In genomic region chr2:156944871-156945270, GRCh38 we compare ENCODE assay signal across 15 cellular contexts.
A peak's percentile ranks its signal among the peaks of the same experiment; 100 is the strongest.
DNase-seq lines count a peak whose midpoint lies in the region; ATAC-seq and TF ChIP-seq lines count a peak whose summit lies in the region.
"Had no signal": no experiment of that assay in that cellular context is flagged by ENCODE, and none has a peak within 500 bp of the region (broad histone marks: within the 10 kb centered on the region; RNA-seq: fewer than 3 reads in every experiment).

No MANE protein-coding gene starts in this region.

- H3K4me3 Mint-ChIP-seq in neural progenitor cell, result no peak overlapping the region
- H3K4me3 Mint-ChIP-seq: CD4-positive, alpha-beta memory T cell; IgD-negative memory B cell had no signal

- H3K27ac Mint-ChIP-seq in neural progenitor cell, result no peak overlapping the region
- H3K27ac Mint-ChIP-seq: CD4-positive, alpha-beta memory T cell; IgD-negative memory B cell had no signal

- no peak overlapping the region for H3K4me3 ChIP-seq in neural progenitor cell
- no peak overlapping the region for H3K4me3 ChIP-seq in left ventricle myocardium inferior

- H3K36me3 ChIP-seq in neural progenitor cell, result no peaks in the 10 kb centered on the region
- H3K36me3 ChIP-seq in left ventricle myocardium inferior, result no peaks in the 10 kb centered on the region
- H3K36me3 ChIP-seq: BE2C had no signal

- no peaks in the 10 kb centered on the region for H3K79me2 ChIP-seq in neural progenitor cell (ENCODE audit: low read depth)

- peak; percentile 7 for DNase-seq in GM03348 (ENCODE audit: low spot score)
- peak; percentile 20 for DNase-seq in LHCN-M2 (ENCODE audit: low read depth)
- peak; percentile 16 for DNase-seq in astrocyte of the hippocampus (ENCODE audit: low read depth, low spot score)
- no peak for DNase-seq in neural progenitor cell (ENCODE audit: low spot score)
- no peak for DNase-seq in NCI-H1092 (lab: John Stamatoyannopoulos, UW)
- DNase-seq in Right ventricle myocardium superior, result no peak
- DNase-seq in NCI-H748 (lab: John Stamatoyannopoulos, UW; ENCODE audit: unreplicated experiment), result no peak
- DNase-seq in left ventricle myocardium inferior, result no peak
- DNase-seq: BE2C; CD4-positive, alpha-beta memory T cell; DMS79; EL had no signal

- H3K9ac ChIP-seq in neural progenitor cell, result no peak overlapping the region

- H3K36me3 Mint-ChIP-seq in neural progenitor cell, result no peaks in the 10 kb centered on the region
- H3K36me3 Mint-ChIP-seq: CD4-positive, alpha-beta memory T cell; IgD-negative memory B cell had no signal

- H3K4me2 ChIP-seq in neural progenitor cell, result no peak overlapping the region

- H3K27me3 Mint-ChIP-seq in neural progenitor cell (ENCODE audit: insufficient read depth, low read depth), result no peaks in the 10 kb centered on the region
- H3K27me3 Mint-ChIP-seq: CD4-positive, alpha-beta memory T cell; IgD-negative memory B cell had no signal

- no peaks in the 10 kb centered on the region for H4K20me1 ChIP-seq in neural progenitor cell (ENCODE audit: low read depth)

- intact Hi-C loops in Right ventricle myocardium superior (cut with DNase I) (no loop called here), left ventricle myocardium inferior (cut with micrococcal nuclease) (no loop called here)

- no peaks in the 10 kb centered on the region for H3K4me1 Mint-ChIP-seq in neural progenitor cell
- H3K4me1 Mint-ChIP-seq: CD4-positive, alpha-beta memory T cell; IgD-negative memory B cell had no signal

- TF ChIP-seq CTCF in neural progenitor cell (IDR thresholded peaks at IDR 0.05) (no peak), left ventricle myocardium inferior (IDR thresholded peaks at IDR 0.05; ENCODE audit: borderline replicate concordance) (no peak)

- H3K27me3 ChIP-seq in neural progenitor cell (no peaks in the 10 kb centered on the region), left ventricle myocardium inferior (ENCODE audit: low read depth) (no peaks in the 10 kb centered on the region)
- H3K27me3 ChIP-seq: BE2C had no signal

- H2AFZ ChIP-seq in neural progenitor cell (replicated peaks), result peak overlapping the region; percentile 18

- no peaks in the 10 kb centered on the region for H3K9me3 Mint-ChIP-seq in neural progenitor cell
- H3K9me3 Mint-ChIP-seq: CD4-positive, alpha-beta memory T cell had no signal

- H3K27ac ChIP-seq in neural progenitor cell (no peak overlapping the region), left ventricle myocardium inferior (replicated peaks) (no peak overlapping the region)
- H3K27ac ChIP-seq: C4-2B had no signal

- no peaks in the 10 kb centered on the region for H3F3A ChIP-seq in neural progenitor cell (ENCODE audit: low read depth)

- ATAC-seq in Right ventricle myocardium superior (ENCODE audit: poor library complexity), result no peak
- ATAC-seq: HCT116 had no signal

- H3K4me1 ChIP-seq in neural progenitor cell (no peaks in the 10 kb centered on the region), left ventricle myocardium inferior (no peaks in the 10 kb centered on the region)
- H3K4me1 ChIP-seq: BE2C had no signal

- H3K9me3 ChIP-seq in neural progenitor cell (ENCODE audit: low read depth) (no peaks in the 10 kb centered on the region), left ventricle myocardium inferior (replicated peaks) (no peaks in the 10 kb centered on the region)
- H3K9me3 ChIP-seq: BE2C had no signal

Comparison
In these comparisons a context has a peak if more than half of its experiments do, and no peak if none do; other contexts are left out.
1. DNase-seq: peak in GM03348 (single experiment), LHCN-M2 (single experiment) and astrocyte of the hippocampus (single experiment); none in neural progenitor cell (single experiment), NCI-H1092 (single experiment), Right ventricle myocardium superior (single experiment), NCI-H748 (single experiment) and left ventricle myocardium inferior (single experiment).